24 cellular contexts compared by ENCODE assay signal in genomic region chr6:89936177-89936576, GRCh38. TPM values are rescaled to one million over a fixed set of nuclear protein-coding genes. Genes with fewer than 3 reads are reported as not detected.
"Had no signal": no experiment of that assay in that cellular context is flagged by ENCODE, and none has a peak within 500 bp of the region (broad histone marks: within the 10 kb centered on the region; RNA-seq: fewer than 3 reads in every experiment).

No MANE protein-coding gene starts in this region.

- H3K27ac Mint-ChIP-seq: activated CD4-positive, alpha-beta memory T cell treated with anti-CD3 and anti-CD28 coated beads for 36 hours; activated T-helper 2 cell treated with anti-CD3 and anti-CD28 coated beads, Interferon-gamma antibody, Interleukin-2, Interleukin-4, amounts not matched to agents 10 μg/mL and 5 μg/mL and 100 μg/mL, durations not matched to agents 14 hours and 24 hours and 36 hours had no signal

- H3K9me3 ChIP-seq: esophagus squamous epithelium, gastroesophageal sphincter, right lobe of liver, SK-N-SH, transverse colon, uterus had no signal

- DNase-seq: activated CD4-positive, alpha-beta memory T cell treated with anti-CD3 and anti-CD28 coated beads for 36 hours; activated CD4-positive, alpha-beta T cell treated with anti-CD3 and anti-CD28 coated beads for 4 hours; activated naive CD4-positive, alpha-beta T cell; activated T-cell treated with anti-CD3 and anti-CD28 coated beads, Interleukin-2, amount 50 U/mL, for 1 hour; cerebellar nuclear complex; esophagus squamous epithelium; hypothalamus; left cardiac atrium; occipital lobe; right lobe of liver; SK-N-SH; stimulated activated CD4-positive, alpha-beta T cell treated with anti-CD3 and anti-CD28 coated beads, Interleukin-1b, Interleukin-23, amount 100 ng/mL, for 48 hours; transverse colon; uterus; WERI-Rb-1 had no signal

- H3K36me3 ChIP-seq: esophagus squamous epithelium, right lobe of liver, transverse colon, uterus, WERI-Rb-1 had no signal

- H3K4me3 Mint-ChIP-seq: activated CD4-positive, alpha-beta memory T cell treated with anti-CD3 and anti-CD28 coated beads for 36 hours; neural crest cell had no signal

- H3K4me3 ChIP-seq: coronary artery, esophagus squamous epithelium, gastroesophageal sphincter, right lobe of liver, skin epidermis, transverse colon, uterus had no signal

- H3K27ac ChIP-seq: coronary artery, esophagus squamous epithelium, gastroesophageal sphincter, right lobe of liver, skin epidermis, transverse colon, uterus, WERI-Rb-1 had no signal

- H3K4me1 ChIP-seq: uterus had no signal

- ATAC-seq: gastroesophageal sphincter, left cardiac atrium, right lobe of liver had no signal

- H3K27me3 Mint-ChIP-seq: activated CD4-positive, alpha-beta memory T cell treated with anti-CD3 and anti-CD28 coated beads for 36 hours had no signal

- H3K27me3 ChIP-seq: esophagus squamous epithelium, gastroesophageal sphincter, right lobe of liver, transverse colon, uterus had no signal

- H3K9me3 Mint-ChIP-seq: activated CD4-positive, alpha-beta memory T cell treated with anti-CD3 and anti-CD28 coated beads for 36 hours; activated T-helper 2 cell treated with anti-CD3 and anti-CD28 coated beads, Interferon-gamma antibody, Interleukin-2, Interleukin-4, amounts not matched to agents 10 μg/mL and 5 μg/mL and 100 μg/mL, durations not matched to agents 14 hours and 24 hours and 36 hours; neural crest cell had no signal

RNA-seq across cellular contexts. Expression of gene GJA10, which starts 41.9 kb away (rescaled TPM):
- total RNA-seq: activated CD4-positive, alpha-beta memory T cell treated with anti-CD3 and anti-CD28 coated beads for 36 hours; esophagus squamous epithelium; gastroesophageal sphincter; left cardiac atrium; liver; mononuclear cell; myocyte; neural crest cell; occipital lobe; right lobe of liver; temporal lobe; transverse colon; uterus had no signal
- polyA plus RNA-seq: liver, SK-N-SH had no signal
